32 cellular contexts compared by ENCODE assay signal in genomic region chr2:79103199-79103598, GRCh38. TPM values are rescaled to one million over a fixed set of nuclear protein-coding genes. Genes with fewer than 3 reads are reported as not detected.
"Had no signal": no experiment of that assay in that cellular context is flagged by ENCODE, and none has a peak within 500 bp of the region (broad histone marks: within the 10 kb centered on the region; RNA-seq: fewer than 3 reads in every experiment).

No MANE protein-coding gene starts in this region.

- DNase-seq: dermis blood vessel endothelial cell; dorsolateral prefrontal cortex; effector CD8-positive, alpha-beta T cell; effector memory CD8-positive, alpha-beta T cell; endodermal cell; erythroblast; esophagus squamous epithelium; foreskin fibroblast; foreskin melanocyte; gastrocnemius medialis; glutamatergic neuron; head of caudate nucleus; heart right ventricle; hypothalamus; immature natural killer cell; islet precursor cell; kidney; kidney glomerular epithelial cell; left lung; left ventricle myocardium superior; lower lobe of right lung; mesenchymal stem cell; naive thymus-derived CD4-positive, alpha-beta T cell had no signal

- FAIRE-seq: colon, endometrium, kidney had no signal

- H3K36me3 ChIP-seq: esophagus squamous epithelium, gastrocnemius medialis, heart right ventricle, left lung, lower lobe of right lung had no signal

- H3K4me1 ChIP-seq: esophagus squamous epithelium, gastrocnemius medialis, heart right ventricle, left lung, lower lobe of right lung had no signal

- H3K27me3 ChIP-seq: dorsolateral prefrontal cortex, esophagus squamous epithelium, gastrocnemius medialis, heart right ventricle, left lung had no signal

- H3K9me3 ChIP-seq: gastrocnemius medialis, lower lobe of right lung had no signal

- ATAC-seq: effector memory CD8-positive, alpha-beta T cell; esophagus mucosa; gastrocnemius medialis; heart right ventricle; left lung; left ventricle myocardium superior; lower lobe of right lung; naive thymus-derived CD4-positive, alpha-beta T cell had no signal

- H3K27ac ChIP-seq: coronary artery, epithelial cell of prostate, esophagus squamous epithelium, gastrocnemius medialis, heart right ventricle, left lung, lower lobe of right lung had no signal

- H3K4me3 ChIP-seq: coronary artery, dorsolateral prefrontal cortex, esophagus squamous epithelium, gastrocnemius medialis, heart right ventricle, left lung, lower lobe of right lung had no signal

RNA-seq across cellular contexts. Expression of gene REG1B, which starts 15.4 kb away (rescaled TPM):
- total RNA-seq: dermis blood vessel endothelial cell; dorsolateral prefrontal cortex; endodermal cell; esophagus mucosa; esophagus squamous epithelium; glomerular endothelial cell; left lung; left ventricle myocardium superior; lower leg skin; lower lobe of right lung; lung microvascular endothelial cell; mesothelial cell of epicardium; naive thymus-derived CD4-positive, alpha-beta T cell had no signal
- polyA plus RNA-seq: immature natural killer cell; naive thymus-derived CD4-positive, alpha-beta T cell had no signal

RNA-seq across cellular contexts. Expression of gene REG1A, which starts 17.1 kb away (rescaled TPM):
- total RNA-seq: dermis blood vessel endothelial cell; endodermal cell; esophagus mucosa; esophagus squamous epithelium; gastrocnemius medialis; glomerular endothelial cell; left lung; left ventricle myocardium superior; lower lobe of right lung; lung microvascular endothelial cell; mesothelial cell of epicardium; naive thymus-derived CD4-positive, alpha-beta T cell had no signal
- polyA plus RNA-seq: immature natural killer cell; naive thymus-derived CD4-positive, alpha-beta T cell had no signal

RNA-seq across cellular contexts. Expression of gene REG3A, which starts 56.4 kb away (rescaled TPM):
- total RNA-seq: dermis blood vessel endothelial cell; dorsolateral prefrontal cortex; endodermal cell; esophagus mucosa; esophagus squamous epithelium; gastrocnemius medialis; glomerular endothelial cell; heart right ventricle; kidney; left lung; left ventricle myocardium superior; lower leg skin; lower lobe of right lung; lung microvascular endothelial cell; mesothelial cell of epicardium; naive thymus-derived CD4-positive, alpha-beta T cell had no signal
- polyA plus RNA-seq: heart right ventricle; immature natural killer cell; naive thymus-derived CD4-positive, alpha-beta T cell had no signal
